In genomic region chr10:79316671-79317431, GRCh38 we compare ENCODE assay signal across 7 cellular contexts. TPM values are rescaled to one million over a fixed set of nuclear protein-coding genes. Genes with fewer than 3 reads are reported as not detected.
DNase-seq lines count a peak whose midpoint lies in the region; ATAC-seq and TF ChIP-seq lines count a peak whose summit lies in the region.

No MANE protein-coding gene starts in this region.

- no peaks in the 10 kb centered on the region for H3K27me3 Mint-ChIP-seq in activated CD4-positive, alpha-beta memory T cell treated with anti-CD3 and anti-CD28 coated beads, Interleukin-2, amount 10 ng/mL, durations not matched to agents 7 days and 5 days
- no peaks in the 10 kb centered on the region for H3K27me3 Mint-ChIP-seq in mesothelial cell of epicardium (ENCODE audit: low read depth)

- POLR2A ChIA-PET in activated CD4-positive, alpha-beta memory T cell treated with anti-CD3 and anti-CD28 coated beads, Interleukin-2, amount 10 ng/mL, durations not matched to agents 7 days and 5 days (lab: Charles Lee), result interaction anchor here (0.8 to 11.7 kb wide), 14 partner anchors 10 to 127 kb away, joined by 3 to 192 read pairs (median 6); partner anchors contain the start of gene PPIF

- DNase-seq in activated CD4-positive, alpha-beta memory T cell treated with anti-CD3 and anti-CD28 coated beads, Interleukin-2, amount 10 ng/mL, durations not matched to agents 7 days and 5 days, result peak; percentile 46
- DNase-seq in mesothelial cell of epicardium (ENCODE audit: low spot score in 2 of 2, unreplicated experiment in 2 of 2) (no peak), amygdala (lab: John Stamatoyannopoulos, UW) (no peak), NCI-H1092 (lab: John Stamatoyannopoulos, UW) (no peak)

- H3K4me3 Mint-ChIP-seq in activated CD4-positive, alpha-beta memory T cell treated with anti-CD3 and anti-CD28 coated beads, Interleukin-2, amount 10 ng/mL, durations not matched to agents 7 days and 5 days, result peak overlapping the region; percentile 74
- H3K4me3 Mint-ChIP-seq in mesothelial cell of epicardium, result no peak overlapping the region

- CTCF ChIA-PET in activated CD4-positive, alpha-beta memory T cell treated with anti-CD3 and anti-CD28 coated beads, Interleukin-2, amount 10 ng/mL, durations not matched to agents 7 days and 5 days (lab: Charles Lee), result interaction anchor here (0.8 to 2.5 kb wide), 13 partner anchors 10 to 151 kb away, joined by 3 to 13 read pairs (median 4); partner anchors contain the start of gene PPIF

- H3K36me3 Mint-ChIP-seq in activated CD4-positive, alpha-beta memory T cell treated with anti-CD3 and anti-CD28 coated beads, Interleukin-2, amount 10 ng/mL, durations not matched to agents 7 days and 5 days (ENCODE audit: low read depth), result peaks cover 58% of the 10 kb centered on the region
- peaks cover 17% of the 10 kb centered on the region for H3K36me3 Mint-ChIP-seq in mesothelial cell of epicardium

- H3K9me3 Mint-ChIP-seq in activated CD4-positive, alpha-beta memory T cell treated with anti-CD3 and anti-CD28 coated beads, Interleukin-2, amount 10 ng/mL, durations not matched to agents 7 days and 5 days, result peaks cover 13% of the 10 kb centered on the region
- peaks cover 8% of the 10 kb centered on the region for H3K9me3 Mint-ChIP-seq in mesothelial cell of epicardium

- peaks cover 65% of the 10 kb centered on the region for H3K4me1 Mint-ChIP-seq in activated CD4-positive, alpha-beta memory T cell treated with anti-CD3 and anti-CD28 coated beads, Interleukin-2, amount 10 ng/mL, durations not matched to agents 7 days and 5 days
- H3K4me1 Mint-ChIP-seq in mesothelial cell of epicardium, result peaks cover 16% of the 10 kb centered on the region

- ATAC-seq in GM18499 (IDR thresholded peaks at IDR 0.05; ENCODE audit: insufficient read depth, unreplicated experiment), result peak; percentile 79
- peak; percentile 74 for ATAC-seq in GM21447 (IDR thresholded peaks at IDR 0.05; ENCODE audit: unreplicated experiment)
- peak; percentile 42 for ATAC-seq in HG03575 (IDR thresholded peaks at IDR 0.05; ENCODE audit: extremely low read depth, insufficient number of reproducible peaks, low FRiP score, unreplicated experiment)

- peak overlapping the region; percentile 92 for H3K27ac Mint-ChIP-seq in activated CD4-positive, alpha-beta memory T cell treated with anti-CD3 and anti-CD28 coated beads, Interleukin-2, amount 10 ng/mL, durations not matched to agents 7 days and 5 days
- peak overlapping the region; percentile 54 for H3K27ac Mint-ChIP-seq in mesothelial cell of epicardium

- TF ChIP-seq CTCF in mesothelial cell of epicardium (IDR thresholded peaks at IDR 0.05; ENCODE audit: unreplicated experiment), result no peak

RNA-seq across cellular contexts. Expression of gene PPIF, which starts 30.4 kb away (rescaled TPM):
- 10 to 100 TPM; 80.7 to 88.4 TPM for total RNA-seq in activated CD4-positive, alpha-beta memory T cell treated with anti-CD3 and anti-CD28 coated beads, Interleukin-2, amount 10 ng/mL, durations not matched to agents 7 days and 5 days
- total RNA-seq in mesothelial cell of epicardium, result 35.1 to 37.3 TPM (median 36.3 TPM) in 3 replicates
